ENCODE assay signal across 8 cellular contexts in the genomic region with DNA sequence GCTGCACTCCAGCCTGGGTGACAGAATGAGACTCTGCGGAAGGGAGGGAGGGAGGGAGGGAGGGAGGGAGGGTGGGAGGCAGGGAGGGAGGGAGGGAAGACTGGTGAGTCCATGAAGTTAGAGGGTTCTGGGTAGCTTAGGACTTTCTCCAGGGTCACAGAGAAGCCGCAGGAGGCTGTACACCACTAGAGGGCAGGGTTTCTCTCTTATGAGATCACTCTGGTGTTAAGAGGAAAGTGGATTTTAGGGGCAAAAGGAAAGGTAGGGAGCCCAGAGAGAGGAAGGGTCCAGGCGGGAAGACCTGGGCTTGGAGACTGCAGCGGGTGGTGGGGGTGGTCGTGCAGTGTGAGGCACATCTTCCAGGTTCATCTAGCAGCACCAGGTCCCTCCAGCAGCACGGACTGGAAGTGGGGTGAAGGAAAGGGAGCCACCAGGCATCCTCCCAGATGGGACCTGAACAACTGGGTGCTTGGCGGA. TPM values are rescaled to one million over a fixed set of nuclear protein-coding genes. Genes with fewer than 3 reads are reported as not detected.
DNase-seq lines count a peak whose midpoint lies in the region; ATAC-seq, FAIRE-seq and TF ChIP-seq lines count a peak whose summit lies in the region.

No MANE protein-coding gene starts in this region.

- peak in 4 of 7 experiments; percentile 9 to 67 (median 55) for TF ChIP-seq CTCF in stomach (IDR thresholded peaks at IDR 0.05)

- H3K36me3 ChIP-seq in stomach: no peaks in the 10 kb centered on the region

- no peaks in the 10 kb centered on the region for H3K9me3 ChIP-seq in stomach

- intact Hi-C loops in left colon (cut with DNase I, micrococcal nuclease): no loop called here
- intact Hi-C loops in stomach (cut with DNase I; ENCODE audit: low total_unique reads): no loop called here

- peak; percentile 66 for ATAC-seq in left colon
- no peak for ATAC-seq in GM21526 (IDR thresholded peaks at IDR 0.05; ENCODE audit: low FRiP score, unreplicated experiment)
- no peak for ATAC-seq in GM18873 (IDR thresholded peaks at IDR 0.05; ENCODE audit: low FRiP score, unreplicated experiment)

- no peak for FAIRE-seq in RCC 7860 (lab: Jason Lieb, UNC)

- WGBS in stomach, 5 donors: 40 to 50% (median 43%) methylated on average over 6 to 7 of the region's 7 CpGs

- peak; percentile 83 for DNase-seq in ELR (ENCODE audit: low read depth)
- DNase-seq in Jurkat, Clone E6-1 (ENCODE audit: low read depth, low spot score): peak; percentile 51
- DNase-seq in RCC 7860 (ENCODE audit: low spot score): peak; percentile 38
- DNase-seq in cerebellum (ENCODE audit: low spot score): peak; percentile 75
- DNase-seq in left colon: peak in 1 of 2 donors; percentile 68
- DNase-seq in stomach: peak; percentile 63

- TF ChIP-seq EP300 in stomach (IDR thresholded peaks at IDR 0.05): no peak

- peak overlapping the region in 1 of 5 donors; percentile 35 for H3K27ac ChIP-seq in stomach

- peaks cover 10 to 52% (median 40%) of the 10 kb centered on the region in 4 donors for H3K4me1 ChIP-seq in stomach

- TF ChIP-seq POLR2A in stomach (IDR thresholded peaks at IDR 0.05): no peak

- H3K4me3 ChIP-seq in Jurkat, Clone E6-1 (ENCODE audit: low read length): no peak overlapping the region
- H3K4me3 ChIP-seq in stomach: no peak overlapping the region

- no peaks in the 10 kb centered on the region for H3K27me3 ChIP-seq in stomach

RNA-seq across cellular contexts. Expression of a gene that starts 48.7 kb away (rescaled TPM):
- 13.1 TPM for polyA plus RNA-seq in Jurkat, Clone E6-1 (2012; ENCODE audit: insufficient read depth, insufficient read length)
- total RNA-seq in cerebellum: 3.2 TPM
- total RNA-seq in left colon: 1 to 10 TPM; 4.1 to 6.7 TPM
- 10 to 100 TPM in 1 of 5 donors, 1 to 10 TPM in 2, not detected in 2; 2.8 to 23.7 (median 6.4) TPM for total RNA-seq in stomach
- polyA plus RNA-seq in stomach: 1 to 10 TPM; 2.9 to 4.8 (median 3.7) TPM

RNA-seq across cellular contexts. Expression of a gene that starts 58.0 kb away (rescaled TPM):
- 2.1 TPM for polyA plus RNA-seq in Jurkat, Clone E6-1 (2012; ENCODE audit: insufficient read depth, insufficient read length)
- total RNA-seq in cerebellum (10.7 TPM), left colon (10 to 100 TPM; 19.4 to 32.4 TPM), stomach (10 to 100 TPM in 2 of 5 donors, 1 to 10 TPM in 3; 5.5 to 42.9 (median 9.4) TPM)
- 1 to 10 TPM; 1.4 to 3.9 (median 2.0) TPM for polyA plus RNA-seq in stomach
